In the genomic region with DNA sequence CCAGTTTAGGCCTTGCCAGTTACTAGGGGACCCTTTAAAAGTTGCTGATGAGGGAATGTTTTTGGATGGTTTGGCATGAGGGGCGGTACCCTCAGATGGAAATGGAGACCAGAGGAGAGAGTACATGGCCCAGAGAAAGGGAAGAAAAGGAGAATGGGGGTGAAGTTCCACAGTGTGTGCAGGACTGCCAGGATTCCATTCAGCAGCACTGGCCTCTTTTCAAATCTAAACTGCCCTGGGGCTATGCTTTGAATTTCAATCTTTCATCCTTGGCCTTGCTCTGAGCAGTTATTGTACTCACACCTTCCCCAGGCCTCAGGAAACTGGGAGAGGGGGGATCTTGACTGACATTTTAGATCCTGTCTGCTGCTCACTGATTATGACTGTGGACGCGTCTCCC, we compare ENCODE assay signal across 9 cellular contexts. TPM values are rescaled to one million over a fixed set of nuclear protein-coding genes. Genes with fewer than 3 reads are reported as not detected.
DNase-seq lines count a peak whose midpoint lies in the region; ATAC-seq, FAIRE-seq and TF ChIP-seq lines count a peak whose summit lies in the region.
"Had no signal": no experiment of that assay in that cellular context is flagged by ENCODE, and none has a peak within 500 bp of the region (broad histone marks: within the 10 kb centered on the region; RNA-seq: fewer than 3 reads in every experiment).

No MANE protein-coding gene starts in this region.

- TF ChIP-seq EP300 in upper lobe of left lung (IDR thresholded peaks at IDR 0.05) = no peak

- FAIRE-seq in urothelium cell line (lab: Jason Lieb, UNC) = no peak

- H3K4me3 ChIP-seq in cardiac muscle cell = no peak overlapping the region
- H3K4me3 ChIP-seq in right atrium auricular region = no peak overlapping the region
- H3K4me3 ChIP-seq in fibroblast of the aortic adventitia (ENCODE audit: low read depth, low read length) = peak overlapping the region; percentile 99
- H3K4me3 ChIP-seq in upper lobe of left lung = peak overlapping the region in 3 of 4 donors; percentile 69 to 99 (median 81)

- H3K36me3 ChIP-seq in cardiac muscle cell = peaks cover 58% of the 10 kb centered on the region
- peaks cover 64% of the 10 kb centered on the region for H3K36me3 ChIP-seq in right atrium auricular region
- peaks cover 50 to 65% (median 61%) of the 10 kb centered on the region in 4 donors for H3K36me3 ChIP-seq in upper lobe of left lung

- H3K9me3 ChIP-seq in cardiac muscle cell (ENCODE audit: low read depth) = no peaks in the 10 kb centered on the region
- H3K9me3 ChIP-seq in right atrium auricular region = no peaks in the 10 kb centered on the region
- no peaks in the 10 kb centered on the region for H3K9me3 ChIP-seq in upper lobe of left lung

- TF ChIP-seq CTCF in cardiac muscle cell (IDR thresholded peaks at IDR 0.05; ENCODE audit: low read depth, low read length) = no peak
- no peak for TF ChIP-seq CTCF in right atrium auricular region (IDR thresholded peaks at IDR 0.05)
- TF ChIP-seq CTCF in fibroblast of the aortic adventitia (IDR thresholded peaks at IDR 0.05; ENCODE audit: insufficient read depth, low read length) = no peak
- no peak for TF ChIP-seq CTCF in upper lobe of left lung (IDR thresholded peaks at IDR 0.05)

- peaks cover 21% of the 10 kb centered on the region for H3K4me1 ChIP-seq in cardiac muscle cell (ENCODE audit: low read depth)
- H3K4me1 ChIP-seq in right atrium auricular region = peaks cover 2 to 46% of the 10 kb centered on the region in 2 donors
- H3K4me1 ChIP-seq in upper lobe of left lung = peaks cover 54 to 85% (median 68%) of the 10 kb centered on the region in 4 donors

- no peak for TF ChIP-seq POLR2A in upper lobe of left lung (IDR thresholded peaks at IDR 0.05)

- 60 to 72% methylated on average over 3 of the region's 3 CpGs for whole genome bisulfite sequencing in upper lobe of left lung, 2 donors

- no peak for ATAC-seq in upper lobe of left lung (ENCODE audit: low FRiP score in 2 of 2)

- H3K27ac ChIP-seq in cardiac muscle cell (peak overlapping the region; percentile 94), right atrium auricular region (peak overlapping the region in 1 of 2 donors; percentile 100), upper lobe of left lung (peak overlapping the region in 3 of 4 donors; percentile 7 to 99 (median 99))

- DNase-seq in cardiac muscle cell (ENCODE audit: low read depth in 1 of 2, low spot score in 1 of 2) (no peak), right atrium auricular region (ENCODE audit: low spot score) (no peak), fibroblast of the aortic adventitia (ENCODE audit: low read depth) (no peak), upper lobe of left lung (no peak), urothelium cell line (ENCODE audit: low spot score) (no peak)
- DNase-seq in activated CD4-positive, alpha-beta T cell treated with anti-CD3 and anti-CD28 coated beads, Interleukin-2, amount 50 U/mL, for 4 hours = no peak
- DNase-seq: aorta, DMS 273 treated with DMSO at 0.1 percent for 48 hours had no signal

- H3K27me3 ChIP-seq in cardiac muscle cell (no peaks in the 10 kb centered on the region), right atrium auricular region (no peaks in the 10 kb centered on the region), upper lobe of left lung (no peaks in the 10 kb centered on the region)

RNA-seq across cellular contexts. Expression of a gene that starts 3.0 kb away (rescaled TPM):
- total RNA-seq in cardiac muscle cell (71.8 and 79.2 TPM in 2 replicates), right atrium auricular region (10 to 100 TPM; 27.7 to 64.9 TPM), fibroblast of the aortic adventitia (ENCODE audit: low replicate concordance) (174 and 179 TPM in 2 replicates), upper lobe of left lung (100 to 1,000 TPM; 120 to 236 (median 179) TPM)
- 93.8 and 100 TPM in 2 replicates for polyA plus RNA-seq in cardiac muscle cell

RNA-seq across cellular contexts. Expression of a gene that starts 37.5 kb away (rescaled TPM):
- total RNA-seq in cardiac muscle cell = 1.3 and 1.4 TPM in 2 replicates
- 0.97 and 1.6 TPM in 2 replicates for polyA plus RNA-seq in cardiac muscle cell
- not detected for total RNA-seq in right atrium auricular region
- total RNA-seq in fibroblast of the aortic adventitia (ENCODE audit: low replicate concordance) = not detected in 2 replicates
- 1 to 10 TPM in 4 of 6 donors, under 1 TPM in 1, not detected in 1; 0.59 to 7.3 (median 3.0) TPM for total RNA-seq in upper lobe of left lung
- total RNA-seq: aorta, HT1080 had no signal
- polyA plus RNA-seq: aorta had no signal

RNA-seq across cellular contexts. Expression of a gene that starts 44.3 kb away (rescaled TPM):
- 47.4 and 63.3 TPM in 2 replicates for total RNA-seq in cardiac muscle cell
- polyA plus RNA-seq in cardiac muscle cell = 42.1 and 52.8 TPM in 2 replicates
- 10 to 100 TPM; 17.8 to 26.8 TPM for total RNA-seq in right atrium auricular region
- total RNA-seq in fibroblast of the aortic adventitia (ENCODE audit: low replicate concordance) = 29.5 and 29.8 TPM in 2 replicates
- total RNA-seq in upper lobe of left lung = 10 to 100 TPM; 31.5 to 56.6 (median 50.4) TPM

RNA-seq across cellular contexts. Expression of a gene that starts 51.0 kb away (rescaled TPM):
- total RNA-seq in cardiac muscle cell = not detected in 2 replicates
- polyA plus RNA-seq in cardiac muscle cell = 3.0 and 4.8 TPM in 2 replicates
- not detected for total RNA-seq in right atrium auricular region
- 0.54 TPM in 1 of 2 replicates, not detected in the other for total RNA-seq in fibroblast of the aortic adventitia (ENCODE audit: low replicate concordance)
- not detected for total RNA-seq in upper lobe of left lung
- total RNA-seq: aorta had no signal

RNA-seq across cellular contexts. Expression of a gene that starts 51.8 kb away (rescaled TPM):
- 38.5 and 45.2 TPM in 2 replicates for total RNA-seq in cardiac muscle cell
- polyA plus RNA-seq in cardiac muscle cell = 49.4 and 53.6 TPM in 2 replicates
- total RNA-seq in right atrium auricular region = 10 to 100 TPM; 15.2 to 24.7 TPM
- total RNA-seq in fibroblast of the aortic adventitia (ENCODE audit: low replicate concordance) = 20.4 and 42.8 TPM in 2 replicates
- total RNA-seq in upper lobe of left lung = 10 to 100 TPM; 25.3 to 53.8 (median 44.9) TPM

Comparison
In these comparisons a context has a peak if more than half of its experiments do, and no peak if none do; other contexts are left out.
1. H3K4me3 ChIP-seq: peak in fibroblast of the aortic adventitia (single experiment) and upper lobe of left lung (3 of 4); none in cardiac muscle cell (single experiment) and right atrium auricular region (0 of 2).